8 cellular contexts compared by ENCODE assay signal in genomic region chr5:10248378-10249260, GRCh38. TPM values are rescaled to one million over a fixed set of nuclear protein-coding genes. Genes with fewer than 3 reads are reported as not detected.
DNase-seq lines count a peak whose midpoint lies in the region; ATAC-seq and TF ChIP-seq lines count a peak whose summit lies in the region.

No MANE protein-coding gene starts in this region.

- TF ChIP-seq RAD21 in SK-N-SH (IDR thresholded peaks at IDR 0.05; ENCODE audit: low read length) = no peak

- CTCF ChIA-PET in SK-N-SH (lab: Yijun Ruan, JAX) = interaction anchor here (2.1 kb wide), 1 partner anchor 15 kb away, joined by 5 read pairs; no protein-coding TSS in a partner anchor

- H3K36me3 Mint-ChIP-seq in T-helper 2 cell treated with Interferon-gamma antibody and Interleukin-4, amounts not matched to agents 5 μg/mL and 100 μg/mL, for 36 hours (ENCODE audit: low read depth) = peaks cover 22% of the 10 kb centered on the region

- ATAC-seq in SK-N-SH treated with all-trans-retinoic acid at 6 μM for 48 hours (no peak), HG02870 (IDR thresholded peaks at IDR 0.05; ENCODE audit: unreplicated experiment) (peak; percentile 2)

- peak overlapping the region; percentile 96 for H3K27ac Mint-ChIP-seq in T-helper 2 cell treated with Interferon-gamma antibody and Interleukin-4, amounts not matched to agents 5 μg/mL and 100 μg/mL, for 36 hours

- H3K79me2 ChIP-seq in SK-N-SH (ENCODE audit: insufficient read depth) (peaks cover 61% of the 10 kb centered on the region), smooth muscle cell (ENCODE audit: low read depth) (peaks cover 42% of the 10 kb centered on the region)

- TF ChIP-seq CTCF in SK-N-SH (IDR thresholded peaks at IDR 0.05) (no peak), smooth muscle cell (IDR thresholded peaks at IDR 0.05; ENCODE audit: borderline replicate concordance, insufficient read depth, poor library complexity, severe bottlenecking) (no peak)

- peaks cover 14 to 19% of the 10 kb centered on the region in 2 experiments for H3K36me3 ChIP-seq in SK-N-SH (replicated peaks in 1 of 2; ENCODE audit: control insufficient read depth in 1 of 2, insufficient read depth in 2 of 2, low read length in 1 of 2)
- H3K36me3 ChIP-seq in smooth muscle cell (ENCODE audit: low read depth) = no peaks in the 10 kb centered on the region

- no peaks in the 10 kb centered on the region for H3K9me2 ChIP-seq in SK-N-SH

- H3K27me3 ChIP-seq in SK-N-SH (ENCODE audit: insufficient read depth) = no peaks in the 10 kb centered on the region
- H3K27me3 ChIP-seq in smooth muscle cell (ENCODE audit: low read depth) = no peaks in the 10 kb centered on the region

- H3K9me3 ChIP-seq in SK-N-SH = no peaks in the 10 kb centered on the region
- H3K9me3 ChIP-seq in smooth muscle cell (replicated peaks; ENCODE audit: low read depth) = no peaks in the 10 kb centered on the region

- H3K4me2 ChIP-seq in SK-N-SH (peak overlapping the region; percentile 90), smooth muscle cell (peak overlapping the region; percentile 93)

- no peak for TF ChIP-seq EP300 in SK-N-SH (IDR thresholded peaks at IDR 0.05; ENCODE audit: borderline replicate concordance in 1 of 2, low read depth in 1 of 2, low read length in 1 of 2)

- H3F3A ChIP-seq in SK-N-SH (replicated peaks; ENCODE audit: insufficient read depth) (peaks cover 4% of the 10 kb centered on the region), smooth muscle cell (ENCODE audit: low read depth) (no peaks in the 10 kb centered on the region)

- H3K9ac ChIP-seq in SK-N-SH = peak overlapping the region; percentile 98
- H3K9ac ChIP-seq in smooth muscle cell (ENCODE audit: low read depth) = peak overlapping the region; percentile 99

- peak overlapping the region; percentile 94 for H3K4me3 Mint-ChIP-seq in T-helper 2 cell treated with Interferon-gamma antibody and Interleukin-4, amounts not matched to agents 5 μg/mL and 100 μg/mL, for 36 hours

- POLR2A ChIA-PET in SK-N-SH (lab: Yijun Ruan, JAX) = interaction anchor here (0.6 to 2.7 kb wide), 4 partner anchors 14 to 425 kb away, joined by 4 to 11 read pairs (median 5); partner anchors contain the start of gene MARCHF6

- DNase-seq in SK-N-SH = no peak
- DNase-seq in T-helper 2 cell treated with Interferon-gamma antibody and Interleukin-4, amounts not matched to agents 5 μg/mL and 100 μg/mL, for 36 hours (ENCODE audit: low spot score) = no peak
- peak; percentile 11 for DNase-seq in globus pallidus (ENCODE audit: low spot score)
- no peak for DNase-seq in smooth muscle cell (lab: John Stamatoyannopoulos, UW; ENCODE audit: unreplicated experiment)
- no peak for DNase-seq in ureter (ENCODE audit: low spot score)
- DNase-seq in hepatic stellate cell (ENCODE audit: low spot score) = no peak

- H3K4me1 Mint-ChIP-seq in T-helper 2 cell treated with Interferon-gamma antibody and Interleukin-4, amounts not matched to agents 5 μg/mL and 100 μg/mL, for 36 hours (ENCODE audit: low read depth) = peaks cover 32% of the 10 kb centered on the region

- no peaks in the 10 kb centered on the region for H3K9me3 Mint-ChIP-seq in T-helper 2 cell treated with Interferon-gamma antibody and Interleukin-4, amounts not matched to agents 5 μg/mL and 100 μg/mL, for 36 hours

- H3K4me3 ChIP-seq in SK-N-SH (ENCODE audit: low read depth in 2 of 2, low read length in 1 of 2) (peak overlapping the region; percentile 93 to 98), smooth muscle cell (peak overlapping the region; percentile 70)

- H3K4me1 ChIP-seq in SK-N-SH (ENCODE audit: control insufficient read depth in 1 of 2, insufficient read depth in 2 of 2, low read depth in 1 of 2, low read length in 1 of 2) (peaks cover 7 to 17% of the 10 kb centered on the region in 2 experiments; a peak in 3 of 4 replicates), smooth muscle cell (ENCODE audit: low read depth) (peaks cover 11% of the 10 kb centered on the region)

- peak overlapping the region; percentile 81 for H2AFZ ChIP-seq in SK-N-SH (ENCODE audit: low read depth)
- no peak overlapping the region for H2AFZ ChIP-seq in smooth muscle cell (ENCODE audit: low read depth)

- H4K20me1 ChIP-seq in SK-N-SH (ENCODE audit: insufficient read depth) (peaks cover 25% of the 10 kb centered on the region), smooth muscle cell (ENCODE audit: low read depth) (peaks cover 32% of the 10 kb centered on the region)

- WGBS in SK-N-SH (ENCODE audit: low lambda C conversion rate) = 69% methylated on average over 29 of the region's 29 CpGs
- 78% methylated on average over 29 of the region's 29 CpGs for WGBS in smooth muscle cell (ENCODE audit: low lambda C conversion rate)

- H3K27me3 Mint-ChIP-seq in T-helper 2 cell treated with Interferon-gamma antibody and Interleukin-4, amounts not matched to agents 5 μg/mL and 100 μg/mL, for 36 hours (ENCODE audit: low read depth) = no peaks in the 10 kb centered on the region

- H3K27ac ChIP-seq in SK-N-SH (ENCODE audit: low read depth in 2 of 2, low read length in 1 of 2) (peak overlapping the region; percentile 94 to 98), smooth muscle cell (ENCODE audit: low read depth) (peak overlapping the region; percentile 98)

TF ChIP-seq in SK-N-SH, 30 proteins besides CTCF, POLR2A, EP300 and RAD21:
- TF ChIP-seq FOSL2 (IDR thresholded peaks at IDR 0.05; ENCODE audit: borderline replicate concordance, low read depth) = no peak

TF ChIP-seq in SK-N-SH treated with all-trans-retinoic acid at 6 μM for 48 hours, 23 proteins besides CTCF, POLR2A, EP300 and RAD21:
- TF ChIP-seq TCF4 (CRISPR knock-in tag; IDR thresholded peaks at IDR 0.05; ENCODE audit: borderline replicate concordance) (no peak), ISL1 (CRISPR knock-in tag; IDR thresholded peaks at IDR 0.05) (no peak), CREB5 (CRISPR knock-in tag; IDR thresholded peaks at IDR 0.05; ENCODE audit: low read depth) (no peak), PATZ1 (CRISPR knock-in tag; IDR thresholded peaks at IDR 0.05; ENCODE audit: borderline replicate concordance) (no peak), GLIS3 (CRISPR knock-in tag; IDR thresholded peaks at IDR 0.05) (no peak), ZFP3 (CRISPR knock-in tag; IDR thresholded peaks at IDR 0.05) (no peak), TOX (CRISPR knock-in tag; IDR thresholded peaks at IDR 0.05; ENCODE audit: borderline replicate concordance) (no peak), CSRNP3 (CRISPR knock-in tag; IDR thresholded peaks at IDR 0.05) (no peak), ARNTL (CRISPR knock-in tag; IDR thresholded peaks at IDR 0.05; ENCODE audit: borderline replicate concordance, low read depth) (no peak), ZFP30 (CRISPR knock-in tag; IDR thresholded peaks at IDR 0.05) (no peak)

RNA-seq across cellular contexts. Expression of gene ATPSCKMT, which starts 1.1 kb away (rescaled TPM):
- polyA plus RNA-seq in SK-N-SH (2012; rRNA removed) (16.6 and 31.9 TPM in 2 replicates), smooth muscle cell (6.9 and 9.8 TPM in 2 replicates)
- polyA plus RNA-seq in SK-N-SH (2012; cell fraction: cytosol; rRNA removed) = 27.1 and 31.5 TPM in 2 replicates
- 13.9 and 14.7 TPM in 2 replicates for polyA plus RNA-seq in SK-N-SH (2012; cell fraction: nucleus; rRNA removed)
- total RNA-seq in smooth muscle cell (15.8 and 20.1 TPM in 2 replicates), ureter (27.4 TPM)

RNA-seq across cellular contexts. Expression of gene CCT5, which starts 1.5 kb away (rescaled TPM):
- polyA plus RNA-seq in SK-N-SH (2012; rRNA removed) (378 and 472 TPM in 2 replicates), smooth muscle cell (146 and 172 TPM in 2 replicates)
- polyA plus RNA-seq in SK-N-SH (2012; cell fraction: cytosol; rRNA removed) = 485 and 492 TPM in 2 replicates
- polyA plus RNA-seq in SK-N-SH (2012; cell fraction: nucleus; rRNA removed) = 288 and 386 TPM in 2 replicates
- total RNA-seq in smooth muscle cell (188 and 198 TPM in 2 replicates), ureter (158 TPM)

RNA-seq across cellular contexts. Expression of gene CMBL, which starts 59.1 kb away (rescaled TPM):
- polyA plus RNA-seq in SK-N-SH (2012; rRNA removed) (42.9 and 61.0 TPM in 2 replicates), smooth muscle cell (12.0 and 12.1 TPM in 2 replicates)
- polyA plus RNA-seq in SK-N-SH (2012; cell fraction: cytosol; rRNA removed) = 35.4 and 47.5 TPM in 2 replicates
- 15.4 and 21.3 TPM in 2 replicates for polyA plus RNA-seq in SK-N-SH (2012; cell fraction: nucleus; rRNA removed)
- total RNA-seq in smooth muscle cell (6.3 and 11.4 TPM in 2 replicates), ureter (20.7 TPM)
